In the genomic region with DNA sequence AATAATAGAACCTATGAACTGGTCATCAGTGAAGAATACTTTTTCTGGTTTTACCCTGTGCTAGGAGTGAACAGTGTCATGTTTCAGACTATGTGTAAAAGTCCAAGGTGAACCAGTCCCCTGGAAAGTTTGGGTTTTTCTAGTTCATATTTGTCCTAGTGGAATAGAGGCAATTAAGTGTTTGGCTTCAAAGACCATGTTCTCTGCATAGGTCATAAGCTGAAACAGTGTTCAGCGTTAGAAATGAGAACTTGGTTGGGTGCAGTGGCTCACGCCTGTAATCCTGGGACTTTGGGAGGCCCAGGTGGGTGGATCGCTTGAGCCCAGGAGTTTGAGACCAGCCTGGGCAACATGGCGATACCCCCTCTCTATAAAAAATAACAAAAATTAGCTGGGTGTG, we compare ENCODE assay signal across 22 cellular contexts.
A peak's percentile ranks its signal among the peaks of the same experiment; 100 is the strongest.
DNase-seq lines count a peak whose midpoint lies in the region; ATAC-seq, FAIRE-seq and TF ChIP-seq lines count a peak whose summit lies in the region.
"Had no signal": no experiment of that assay in that cellular context is flagged by ENCODE, and none has a peak within 500 bp of the region (broad histone marks: within the 10 kb centered on the region; RNA-seq: fewer than 3 reads in every experiment).

No MANE protein-coding gene starts in this region.

- peaks cover 21% of the 10 kb centered on the region for H3F3A ChIP-seq in GM23248 (ENCODE audit: insufficient read depth)

- H3K79me2 ChIP-seq in GM23248 (ENCODE audit: insufficient read depth): peaks cover 64% of the 10 kb centered on the region

- no peaks in the 10 kb centered on the region for H3K27me3 ChIP-seq in GM23248 (replicated peaks; ENCODE audit: insufficient read depth)
- H3K27me3 ChIP-seq in RWPE2 (ENCODE audit: insufficient read depth, poor library complexity, severe bottlenecking): no peaks in the 10 kb centered on the region
- no peaks in the 10 kb centered on the region for H3K27me3 ChIP-seq in liver (ENCODE audit: control insufficient read depth in 4 of 4, insufficient read depth in 4 of 4, low read length in 3 of 4)
- H3K27me3 ChIP-seq in breast epithelium: no peaks in the 10 kb centered on the region
- H3K27me3 ChIP-seq: BLaER1 treated with 17β-estradiol and CSF1 and Interleukin-3, amounts not matched to agents 10 nM and 100 nM had no signal

- intact Hi-C loops in breast epithelium (cut with DNase I; ENCODE audit: low total_unique reads): no loop called here

- no peaks in the 10 kb centered on the region for H3K9me2 ChIP-seq in GM23248 (ENCODE audit: insufficient read depth)

- no peak for TF ChIP-seq RAD21 in liver (IDR thresholded peaks at IDR 0.05)

- no peak for FAIRE-seq in frontal cortex (lab: Jason Lieb, UNC)
- FAIRE-seq: A549, D721Med, G401.6, GM12891, GM19239 had no signal

- H3K36me3 ChIP-seq in GM23248 (ENCODE audit: low read depth) (peaks cover 17% of the 10 kb centered on the region), RWPE2 (ENCODE audit: low read depth) (peaks cover 71% of the 10 kb centered on the region), liver (ENCODE audit: control insufficient read depth in 4 of 4, insufficient read depth in 3 of 4, low read depth in 1 of 4, low read length in 3 of 4) (peaks cover 0 to 7% (median 5%) of the 10 kb centered on the region in 4 donors), breast epithelium (no peaks in the 10 kb centered on the region)

- no peaks in the 10 kb centered on the region for H3K9me3 ChIP-seq in GM23248 (ENCODE audit: low read depth)
- H3K9me3 ChIP-seq in RWPE2 (ENCODE audit: severe bottlenecking): no peaks in the 10 kb centered on the region
- H3K9me3 ChIP-seq in liver (ENCODE audit: control insufficient read depth in 4 of 4, low read length in 3 of 4): no peaks in the 10 kb centered on the region
- H3K9me3 ChIP-seq in breast epithelium: no peaks in the 10 kb centered on the region
- H3K9me3 ChIP-seq: A549; BLaER1 treated with 17β-estradiol and CSF1 and Interleukin-3, amounts not matched to agents 10 nM and 100 nM; Caco-2 had no signal

- H2AFZ ChIP-seq in GM23248: no peak overlapping the region

- peaks cover 44% of the 10 kb centered on the region for H3K4me1 ChIP-seq in GM23248 (ENCODE audit: insufficient read depth)
- peaks cover 32% of the 10 kb centered on the region for H3K4me1 ChIP-seq in RWPE2 (ENCODE audit: insufficient read depth, poor library complexity, severe bottlenecking)
- H3K4me1 ChIP-seq in liver (ENCODE audit: control insufficient read depth in 4 of 4, insufficient read depth in 4 of 4, low read length in 3 of 4): peaks cover 0 to 16% (median 8%) of the 10 kb centered on the region in 4 donors
- peaks cover 3 to 6% of the 10 kb centered on the region in 2 donors for H3K4me1 ChIP-seq in breast epithelium

- H3K4me2 ChIP-seq in GM23248 (ENCODE audit: unreplicated experiment): no peak overlapping the region
- H3K4me2 ChIP-seq: A549; BLaER1 treated with 17β-estradiol and CSF1 and Interleukin-3, amounts not matched to agents 10 nM and 100 nM had no signal

- no peak for TF ChIP-seq CTCF in RWPE2 (IDR thresholded peaks at IDR 0.05; ENCODE audit: poor library complexity, severe bottlenecking)
- no peak for TF ChIP-seq CTCF in liver (IDR thresholded peaks at IDR 0.05; ENCODE audit: low read depth, low read length, missing input control)
- no peak for TF ChIP-seq CTCF in breast epithelium (IDR thresholded peaks at IDR 0.05)

- in situ Hi-C loops in GM23248 (cut with MboI): loop anchor here (10.0 kb wide), 1 partner anchor 300 kb away; no protein-coding TSS in a partner anchor

- no peaks in the 10 kb centered on the region for H4K20me1 ChIP-seq in GM23248 (ENCODE audit: insufficient read depth)

- no peak for ATAC-seq in RWPE2 (ENCODE audit: low read depth)
- ATAC-seq in left lobe of liver: peak; percentile 45
- ATAC-seq: A549; CD8-positive, alpha-beta T cell had no signal

- no peak overlapping the region for H3K9ac ChIP-seq in GM23248
- H3K9ac ChIP-seq in liver (ENCODE audit: low read depth in 1 of 2, low read length in 2 of 2): no peak overlapping the region
- H3K9ac ChIP-seq: BLaER1 treated with 17β-estradiol and CSF1 and Interleukin-3, amounts not matched to agents 10 nM and 100 nM had no signal

- TF ChIP-seq POLR2A in breast epithelium (IDR thresholded peaks at IDR 0.05): no peak

- peak overlapping the region; percentile 63; the same call in 1 of the 2 replicates for H3K27ac ChIP-seq in GM23248
- peak overlapping the region; percentile 83 for H3K27ac ChIP-seq in RWPE2 (ENCODE audit: poor library complexity, severe bottlenecking)
- no peak overlapping the region for H3K27ac ChIP-seq in liver (ENCODE audit: low read depth in 1 of 2, low read length in 2 of 2)
- peak overlapping the region in 1 of 2 donors; percentile 3 for H3K27ac ChIP-seq in breast epithelium
- H3K27ac ChIP-seq: 22Rv1; A549; BLaER1 treated with 17β-estradiol and CSF1 and Interleukin-3, amounts not matched to agents 10 nM and 100 nM; C4-2B had no signal

- DNase-seq in GM23248 (no peak), RWPE2 (ENCODE audit: low spot score) (no peak), left lobe of liver (ENCODE audit: low spot score) (no peak), NK-92 (lab: John Stamatoyannopoulos, UW; ENCODE audit: unreplicated experiment) (no peak), breast epithelium (ENCODE audit: low spot score in 2 of 2) (no peak), frontal cortex (ENCODE audit: low spot score in 2 of 2) (no peak)
- DNase-seq: AML-193; Caco-2; Calu3; CD4-positive, alpha-beta T cell; DMS79 treated with DMSO at 0.1 percent for 48 hours; GF-D8 had no signal

- H3K4me3 ChIP-seq in GM23248 (no peak overlapping the region), RWPE2 (ENCODE audit: severe bottlenecking) (no peak overlapping the region), liver (ENCODE audit: low read depth in 1 of 3, low read length in 3 of 3) (no peak overlapping the region), breast epithelium (no peak overlapping the region)
- H3K4me3 ChIP-seq: A549; BLaER1 treated with 17β-estradiol and CSF1 and Interleukin-3, amounts not matched to agents 10 nM and 100 nM had no signal

- 92 to 95% methylated on average over 4 of the region's 4 CpGs for WGBS in GM23248 (ENCODE audit: low coverage in 1 of 2, low lambda C conversion rate in 2 of 2, missing lambda C conversion rate in 2 of 2), 2 experiments
- WGBS in liver: 83% methylated on average over 4 of the region's 4 CpGs

TF ChIP-seq in liver, 16 proteins besides CTCF, POLR2A, EP300 and RAD21:
- TF ChIP-seq TAF1 (conservative IDR thresholded peaks at IDR 0.05): no peak
- TF ChIP-seq JUND (IDR thresholded peaks at IDR 0.05): no peak
- no peak for TF ChIP-seq EGR1 (IDR thresholded peaks at IDR 0.05; ENCODE audit: low read depth in 2 of 2)
- no peak for TF ChIP-seq HNF4G (IDR thresholded peaks at IDR 0.05)
- TF ChIP-seq FOXA2 (IDR thresholded peaks at IDR 0.05): no peak
- TF ChIP-seq NR2F2 (IDR thresholded peaks at IDR 0.05): no peak
- TF ChIP-seq SP1 (IDR thresholded peaks at IDR 0.05): no peak
- peak in 1 of 2 donors; percentile 25 for TF ChIP-seq RXRA (IDR thresholded peaks at IDR 0.05)
- TF ChIP-seq ZBTB33 (IDR thresholded peaks at IDR 0.05): no peak
- TF ChIP-seq HNF4A (conservative IDR thresholded peaks at IDR 0.05): peak; percentile 38 to 75

Comparison
In these comparisons a context has a peak if more than half of its experiments do, and no peak if none do; other contexts are left out.
1. H3K27ac ChIP-seq: peak in GM23248 (single experiment) and RWPE2 (single experiment); none in liver (0 of 2).